Comparison of ENCODE assay signal across 11 cellular contexts in the genomic region with DNA sequence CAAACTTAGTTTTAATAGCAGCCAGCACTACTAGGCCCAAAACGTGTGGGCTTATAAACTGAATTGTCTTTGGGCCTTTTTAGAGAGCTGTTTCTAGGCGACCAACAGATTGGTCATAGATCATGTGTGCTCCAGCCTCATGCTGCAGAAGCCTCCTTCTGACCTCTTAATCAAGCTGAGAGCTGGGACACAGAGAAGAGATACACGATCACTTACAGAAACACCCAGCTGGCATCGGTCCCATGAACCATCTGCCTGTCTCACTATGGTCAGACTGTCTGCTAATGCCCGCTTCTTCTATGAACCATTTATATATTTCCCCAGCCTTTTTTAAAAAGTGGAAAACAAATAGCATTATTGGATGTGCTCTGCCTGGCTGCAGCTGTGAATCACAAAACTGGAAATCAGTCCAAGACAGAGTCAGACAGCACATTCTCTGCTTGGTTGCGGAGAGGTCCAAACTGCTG.
DNase-seq lines count a peak whose midpoint lies in the region; ATAC-seq and TF ChIP-seq lines count a peak whose summit lies in the region.
"Had no signal": no experiment of that assay in that cellular context is flagged by ENCODE, and none has a peak within 500 bp of the region (broad histone marks: within the 10 kb centered on the region; RNA-seq: fewer than 3 reads in every experiment).

No MANE protein-coding gene starts in this region.

- H3K9me3 Mint-ChIP-seq in glutamatergic neuron (ENCODE audit: unreplicated experiment), result peaks cover 9% of the 10 kb centered on the region
- no peaks in the 10 kb centered on the region for H3K9me3 Mint-ChIP-seq in activated CD4-positive, alpha-beta T cell treated with anti-CD3 and anti-CD28 coated beads for 36 hours (ENCODE audit: low read depth)
- no peaks in the 10 kb centered on the region for H3K9me3 Mint-ChIP-seq in activated CD4-positive, alpha-beta memory T cell treated with anti-CD3 and anti-CD28 coated beads for 36 hours
- H3K9me3 Mint-ChIP-seq: memory B cell had no signal

- DNase-seq in DMS79 (lab: John Stamatoyannopoulos, UW), result peak; percentile 42
- peak; percentile 67 for DNase-seq in RPMI7951 (ENCODE audit: low read depth)
- peak; percentile 25 for DNase-seq in glutamatergic neuron
- DNase-seq in posterior vena cava (ENCODE audit: low spot score), result peak; percentile 91
- no peak for DNase-seq in OCI-M1 (lab: John Stamatoyannopoulos, UW)
- DNase-seq in activated CD4-positive, alpha-beta T cell treated with anti-CD3 and anti-CD28 coated beads for 36 hours, result no peak
- no peak for DNase-seq in activated T-cell treated with anti-CD3 and anti-CD28 coated beads for 4 hours
- DNase-seq in activated CD4-positive, alpha-beta memory T cell treated with anti-CD3 and anti-CD28 coated beads for 36 hours, result no peak
- DNase-seq: DMS53, NCI-H526 had no signal

- CTCF ChIA-PET in activated CD4-positive, alpha-beta T cell treated with anti-CD3 and anti-CD28 coated beads for 36 hours (lab: Charles Lee), result no interaction called here
- CTCF ChIA-PET in activated CD4-positive, alpha-beta memory T cell treated with anti-CD3 and anti-CD28 coated beads for 36 hours (lab: Charles Lee), result no interaction called here

- H3K4me3 Mint-ChIP-seq in glutamatergic neuron (ENCODE audit: unreplicated experiment), result peak overlapping the region; percentile 72
- H3K4me3 Mint-ChIP-seq in activated CD4-positive, alpha-beta T cell treated with anti-CD3 and anti-CD28 coated beads for 36 hours, result no peak overlapping the region
- H3K4me3 Mint-ChIP-seq in activated CD4-positive, alpha-beta memory T cell treated with anti-CD3 and anti-CD28 coated beads for 36 hours, result no peak overlapping the region
- H3K4me3 Mint-ChIP-seq: memory B cell had no signal

- no peak for ATAC-seq in activated CD4-positive, alpha-beta T cell treated with anti-CD3 and anti-CD28 coated beads for 36 hours

- POLR2A ChIA-PET in activated CD4-positive, alpha-beta T cell treated with anti-CD3 and anti-CD28 coated beads for 36 hours (lab: Charles Lee), result no interaction called here
- POLR2A ChIA-PET in activated CD4-positive, alpha-beta memory T cell treated with anti-CD3 and anti-CD28 coated beads for 36 hours (lab: Charles Lee), result no interaction called here

- TF ChIP-seq CTCF in glutamatergic neuron (IDR thresholded peaks at IDR 0.05; ENCODE audit: partially characterized antibody, unreplicated experiment), result no peak

- peaks cover 9% of the 10 kb centered on the region for H3K27me3 Mint-ChIP-seq in glutamatergic neuron (ENCODE audit: unreplicated experiment)
- H3K27me3 Mint-ChIP-seq in activated CD4-positive, alpha-beta T cell treated with anti-CD3 and anti-CD28 coated beads for 36 hours, result peaks cover 5% of the 10 kb centered on the region
- no peaks in the 10 kb centered on the region for H3K27me3 Mint-ChIP-seq in activated CD4-positive, alpha-beta memory T cell treated with anti-CD3 and anti-CD28 coated beads for 36 hours

- peak overlapping the region; percentile 93 for H3K27ac Mint-ChIP-seq in glutamatergic neuron (ENCODE audit: unreplicated experiment)
- no peak overlapping the region for H3K27ac Mint-ChIP-seq in activated CD4-positive, alpha-beta T cell treated with anti-CD3 and anti-CD28 coated beads for 36 hours
- H3K27ac Mint-ChIP-seq in activated CD4-positive, alpha-beta memory T cell treated with anti-CD3 and anti-CD28 coated beads for 36 hours, result no peak overlapping the region
- H3K27ac Mint-ChIP-seq: memory B cell had no signal

- H3K36me3 Mint-ChIP-seq in glutamatergic neuron (ENCODE audit: unreplicated experiment), result no peaks in the 10 kb centered on the region
- H3K36me3 Mint-ChIP-seq in activated CD4-positive, alpha-beta T cell treated with anti-CD3 and anti-CD28 coated beads for 36 hours (ENCODE audit: low read depth), result no peaks in the 10 kb centered on the region
- H3K36me3 Mint-ChIP-seq in activated CD4-positive, alpha-beta memory T cell treated with anti-CD3 and anti-CD28 coated beads for 36 hours, result no peaks in the 10 kb centered on the region
- H3K36me3 Mint-ChIP-seq: memory B cell had no signal

- intact Hi-C loops in posterior vena cava (cut with DNase I), result no loop called here
- intact Hi-C loops in activated CD4-positive, alpha-beta T cell treated with anti-CD3 and anti-CD28 coated beads for 36 hours (cut with DNase I, micrococcal nuclease), result no loop called here
- intact Hi-C loops in activated CD4-positive, alpha-beta memory T cell treated with anti-CD3 and anti-CD28 coated beads for 36 hours (cut with micrococcal nuclease), result no loop called here

- peaks cover 34% of the 10 kb centered on the region for H3K4me1 Mint-ChIP-seq in glutamatergic neuron (ENCODE audit: low read depth, unreplicated experiment)
- no peaks in the 10 kb centered on the region for H3K4me1 Mint-ChIP-seq in activated CD4-positive, alpha-beta T cell treated with anti-CD3 and anti-CD28 coated beads for 36 hours
- no peaks in the 10 kb centered on the region for H3K4me1 Mint-ChIP-seq in activated CD4-positive, alpha-beta memory T cell treated with anti-CD3 and anti-CD28 coated beads for 36 hours (ENCODE audit: low read depth)

Comparison
In these comparisons a context has a peak if more than half of its experiments do, and no peak if none do; other contexts are left out.
1. DNase-seq: peak in DMS79 (single experiment), RPMI7951 (single experiment), glutamatergic neuron (single experiment) and posterior vena cava (single experiment); none in OCI-M1 (single experiment), activated CD4-positive, alpha-beta T cell treated with anti-CD3 and anti-CD28 coated beads for 36 hours (single experiment), activated T-cell treated with anti-CD3 and anti-CD28 coated beads for 4 hours (single experiment) and activated CD4-positive, alpha-beta memory T cell treated with anti-CD3 and anti-CD28 coated beads for 36 hours (single experiment).